Comparison of ENCODE assay signal across 8 cellular contexts in the genomic region with DNA sequence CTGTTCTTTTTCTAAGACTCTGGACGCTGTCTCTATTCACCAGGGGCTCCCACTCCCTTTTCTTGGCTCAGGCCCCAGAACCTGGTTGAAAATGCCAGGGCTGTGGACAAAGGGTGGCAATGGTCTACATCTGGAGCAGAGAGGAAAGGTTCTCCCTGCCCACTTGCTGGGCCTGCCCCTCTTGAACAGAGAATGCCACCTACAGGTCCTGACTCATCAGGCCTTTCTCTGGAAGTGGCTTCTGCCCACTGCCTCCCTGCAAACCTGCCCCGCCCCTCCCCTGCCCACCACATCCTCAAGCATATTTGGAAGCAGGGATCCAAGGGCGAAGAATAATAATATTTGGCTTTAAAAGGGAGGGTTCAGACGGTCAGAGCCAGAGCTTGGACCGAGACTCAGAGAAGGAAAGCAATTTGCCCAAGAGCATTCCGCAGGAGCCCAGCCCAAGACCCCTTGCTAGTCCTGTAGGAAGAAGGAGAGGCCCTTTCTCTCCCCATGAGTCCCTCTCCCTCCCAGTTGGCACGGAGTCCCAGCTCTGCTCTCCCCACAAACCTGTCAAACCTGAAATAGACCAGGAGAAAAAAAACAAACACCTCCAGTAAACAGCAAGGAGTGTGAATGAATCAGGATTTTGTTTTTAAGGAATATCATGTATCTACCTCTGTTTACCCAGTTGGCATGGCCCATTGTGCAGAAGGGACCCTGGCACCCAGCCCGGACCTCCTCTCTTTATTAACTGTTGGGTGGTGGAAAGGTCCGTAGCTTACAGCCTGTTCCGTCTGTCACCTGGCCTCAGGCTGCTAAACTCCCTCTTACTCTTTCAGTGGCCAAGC. TPM values are rescaled to one million over a fixed set of nuclear protein-coding genes. Genes with fewer than 3 reads are reported as not detected.
DNase-seq lines count a peak whose midpoint lies in the region; ATAC-seq, FAIRE-seq and TF ChIP-seq lines count a peak whose summit lies in the region.

No MANE protein-coding gene starts in this region.

- peak overlapping the region; percentile 43 for H3K4me2 ChIP-seq in parathyroid adenoma (ENCODE audit: low read length)

- H3K27ac ChIP-seq in parathyroid adenoma (peak overlapping the region; percentile 12), A673 (ENCODE audit: low read depth, low read length, poor library complexity, severe bottlenecking) (no peak overlapping the region)

- POLR2A ChIA-PET in activated CD4-positive, alpha-beta T cell treated with anti-CD3 and anti-CD28 coated beads for 36 hours (lab: Charles Lee): no interaction called here
- POLR2A ChIA-PET in activated CD4-positive, alpha-beta T cell treated with anti-CD3 and anti-CD28 coated beads, Interleukin-2, amount 10 ng/mL, durations not matched to agents 7 days and 5 days (lab: Charles Lee): no interaction called here
- POLR2A ChIA-PET in A673 (lab: Charles Lee; ENCODE audit: low non-redundant PET): no interaction called here

- H3K9me3 ChIP-seq in parathyroid adenoma (ENCODE audit: control insufficient read depth, low read length): no peaks in the 10 kb centered on the region
- no peaks in the 10 kb centered on the region for H3K9me3 ChIP-seq in A673 (ENCODE audit: low read depth, low read length, poor library complexity, severe bottlenecking)

- no peak overlapping the region for H2AFZ ChIP-seq in parathyroid adenoma

- TF ChIP-seq CTCF in parathyroid adenoma (IDR thresholded peaks at IDR 0.05): no peak
- TF ChIP-seq CTCF in A673 (conservative IDR thresholded peaks at IDR 0.05; ENCODE audit: low read depth, low read length): no peak

- no TSS peak for BruUV-seq in A673 (replicated peaks; lab: Mats Ljungman, UMichigan)

- FAIRE-seq in GM19239 (lab: Jason Lieb, UNC): no peak

- CTCF ChIA-PET in activated CD4-positive, alpha-beta T cell treated with anti-CD3 and anti-CD28 coated beads for 36 hours (lab: Charles Lee): no interaction called here
- CTCF ChIA-PET in activated CD4-positive, alpha-beta T cell treated with anti-CD3 and anti-CD28 coated beads, Interleukin-2, amount 10 ng/mL, durations not matched to agents 7 days and 5 days (lab: Charles Lee): interaction anchor here (0.8 to 1.0 kb wide), 3 partner anchors 11 to 116 kb away, joined by 3 read pairs; no protein-coding TSS in a partner anchor
- CTCF ChIA-PET in A673 (lab: Charles Lee): no interaction called here

- ATAC-seq in activated CD4-positive, alpha-beta T cell treated with anti-CD3 and anti-CD28 coated beads for 36 hours: no peak
- no peak for ATAC-seq in HG02571 (IDR thresholded peaks at IDR 0.05; ENCODE audit: unreplicated experiment)

- no peaks in the 10 kb centered on the region for H3K79me2 ChIP-seq in parathyroid adenoma

- H3K36me3 Mint-ChIP-seq in activated CD4-positive, alpha-beta T cell treated with anti-CD3 and anti-CD28 coated beads for 36 hours (ENCODE audit: low read depth): no peaks in the 10 kb centered on the region
- H3K36me3 Mint-ChIP-seq in activated CD4-positive, alpha-beta T cell treated with anti-CD3 and anti-CD28 coated beads, Interleukin-2, amount 10 ng/mL, durations not matched to agents 7 days and 5 days (ENCODE audit: low read depth): peaks cover 2% of the 10 kb centered on the region

- in situ Hi-C loops in T47D (cut with HindIII; ENCODE audit: low pct_unique_long_range_greater_than_20kb, low sequenced_read_pairs): no loop called here

- H3K27me3 ChIP-seq in parathyroid adenoma (ENCODE audit: control insufficient read depth, insufficient read depth, low read length): no peaks in the 10 kb centered on the region
- H3K27me3 ChIP-seq in A673 (replicated peaks; ENCODE audit: insufficient read depth, low read depth, low read length, poor library complexity): no peaks in the 10 kb centered on the region

- intact Hi-C loops in activated CD4-positive, alpha-beta T cell treated with anti-CD3 and anti-CD28 coated beads for 36 hours (cut with DNase I, micrococcal nuclease): no loop called here
- intact Hi-C loops in A673 (cut with micrococcal nuclease; ENCODE audit: unreplicated experiment): no loop called here

- peaks cover 5% of the 10 kb centered on the region for H3K27me3 Mint-ChIP-seq in activated CD4-positive, alpha-beta T cell treated with anti-CD3 and anti-CD28 coated beads for 36 hours
- no peaks in the 10 kb centered on the region for H3K27me3 Mint-ChIP-seq in activated CD4-positive, alpha-beta T cell treated with anti-CD3 and anti-CD28 coated beads, Interleukin-2, amount 10 ng/mL, durations not matched to agents 7 days and 5 days

- peaks cover 42% of the 10 kb centered on the region for H3K4me1 Mint-ChIP-seq in activated CD4-positive, alpha-beta T cell treated with anti-CD3 and anti-CD28 coated beads for 36 hours
- peaks cover 63% of the 10 kb centered on the region for H3K4me1 Mint-ChIP-seq in activated CD4-positive, alpha-beta T cell treated with anti-CD3 and anti-CD28 coated beads, Interleukin-2, amount 10 ng/mL, durations not matched to agents 7 days and 5 days

- peak overlapping the region; percentile 13 for H3K27ac Mint-ChIP-seq in activated CD4-positive, alpha-beta T cell treated with anti-CD3 and anti-CD28 coated beads for 36 hours
- no peak overlapping the region for H3K27ac Mint-ChIP-seq in activated CD4-positive, alpha-beta T cell treated with anti-CD3 and anti-CD28 coated beads, Interleukin-2, amount 10 ng/mL, durations not matched to agents 7 days and 5 days

- H3K36me3 ChIP-seq in parathyroid adenoma (ENCODE audit: control insufficient read depth, insufficient read depth, low read length) (no peaks in the 10 kb centered on the region), A673 (ENCODE audit: insufficient read depth, low read length, poor library complexity, severe bottlenecking) (no peaks in the 10 kb centered on the region)

- no peaks in the 10 kb centered on the region for H3K9me3 Mint-ChIP-seq in activated CD4-positive, alpha-beta T cell treated with anti-CD3 and anti-CD28 coated beads for 36 hours (ENCODE audit: low read depth)
- no peaks in the 10 kb centered on the region for H3K9me3 Mint-ChIP-seq in activated CD4-positive, alpha-beta T cell treated with anti-CD3 and anti-CD28 coated beads, Interleukin-2, amount 10 ng/mL, durations not matched to agents 7 days and 5 days

- H3K4me3 Mint-ChIP-seq in activated CD4-positive, alpha-beta T cell treated with anti-CD3 and anti-CD28 coated beads for 36 hours: no peak overlapping the region
- no peak overlapping the region for H3K4me3 Mint-ChIP-seq in activated CD4-positive, alpha-beta T cell treated with anti-CD3 and anti-CD28 coated beads, Interleukin-2, amount 10 ng/mL, durations not matched to agents 7 days and 5 days

- H3K9ac ChIP-seq in parathyroid adenoma: no peak overlapping the region

- peak; percentile 70 for DNase-seq in activated CD4-positive, alpha-beta T cell treated with anti-CD3 and anti-CD28 coated beads for 36 hours
- DNase-seq in activated CD4-positive, alpha-beta T cell treated with anti-CD3 and anti-CD28 coated beads, Interleukin-2, amount 10 ng/mL, durations not matched to agents 7 days and 5 days: no peak
- DNase-seq in NCI-H2196 treated with DMSO at 0.1 percent for 48 hours (lab: John Stamatoyannopoulos, UW; ENCODE audit: unreplicated experiment) (peak; percentile 91), T47D (ENCODE audit: low read depth in 1 of 2, low spot score in 1 of 2) (peak; percentile 72 to 99), A673 (ENCODE audit: low spot score) (no peak), GM19239 (ENCODE audit: insufficient read length, low spot score) (no peak)

- H3K4me3 ChIP-seq in parathyroid adenoma (ENCODE audit: low read depth, low read length) (peak overlapping the region; percentile 11), A673 (ENCODE audit: low read depth, low read length, poor library complexity, severe bottlenecking) (no peak overlapping the region)

- H3K4me1 ChIP-seq in parathyroid adenoma (peaks cover 8% of the 10 kb centered on the region), A673 (ENCODE audit: insufficient read depth, low read length, poor library complexity, severe bottlenecking) (peaks cover 16% of the 10 kb centered on the region)

RNA-seq across cellular contexts. Expression of gene STXBP1, which starts 37.8 kb away (rescaled TPM):
- total RNA-seq in activated CD4-positive, alpha-beta T cell treated with anti-CD3 and anti-CD28 coated beads for 36 hours: 10 to 100 TPM; 15.9 to 18.1 TPM
- total RNA-seq in activated CD4-positive, alpha-beta T cell treated with anti-CD3 and anti-CD28 coated beads, Interleukin-2, amount 10 ng/mL, durations not matched to agents 7 days and 5 days: 10 to 100 TPM; 12.1 to 17.7 TPM
- 10.9 and 12.6 TPM in 2 replicates for total RNA-seq in A673 (2021)

Comparison
In these comparisons a context has a peak if more than half of its experiments do, and no peak if none do; other contexts are left out.
1. DNase-seq: peak in activated CD4-positive, alpha-beta T cell treated with anti-CD3 and anti-CD28 coated beads for 36 hours (single experiment), NCI-H2196 treated with DMSO at 0.1 percent for 48 hours (single experiment) and T47D (2 of 2); none in activated CD4-positive, alpha-beta T cell treated with anti-CD3 and anti-CD28 coated beads, Interleukin-2, amount 10 ng/mL, durations not matched to agents 7 days and 5 days (single experiment), A673 (single experiment) and GM19239 (single experiment).